Comparison of ENCODE assay signal across 8 cellular contexts in the genomic region with DNA sequence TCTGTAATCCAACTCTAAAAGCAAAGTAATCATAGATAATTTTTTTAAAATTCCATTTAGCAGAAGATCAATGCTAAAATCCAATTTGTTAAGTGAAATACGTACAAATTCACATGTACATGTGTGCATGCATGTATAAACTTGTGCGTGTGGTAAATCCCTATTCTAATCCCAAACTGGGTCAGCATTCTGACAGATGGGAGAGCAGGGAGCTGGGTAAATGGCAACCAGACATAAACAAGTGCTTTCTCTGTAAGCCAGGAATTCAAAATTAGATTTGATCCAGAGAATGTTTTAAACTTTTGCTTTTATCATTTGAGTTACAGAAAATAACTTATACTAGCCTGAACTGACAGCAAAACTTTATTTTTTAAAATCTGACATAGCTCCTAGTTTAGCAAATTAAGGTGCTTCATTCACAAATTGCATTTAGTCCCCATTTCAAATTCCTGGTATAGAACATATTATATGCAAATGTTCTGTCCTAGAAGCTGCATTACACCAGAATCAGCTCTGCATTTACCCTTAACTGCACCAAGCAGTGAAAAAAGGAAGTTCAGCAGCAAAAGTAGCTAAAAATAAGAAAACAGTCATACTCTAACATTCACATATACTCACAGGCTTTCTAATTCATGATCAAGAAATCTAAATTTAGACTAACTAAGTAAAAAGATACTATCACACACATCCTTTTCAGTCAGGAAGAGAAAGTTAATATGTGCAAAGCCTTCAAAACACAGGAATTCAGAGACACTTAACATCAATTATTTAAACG. TPM values are rescaled to one million over a fixed set of nuclear protein-coding genes. Genes with fewer than 3 reads are reported as not detected.
DNase-seq lines count a peak whose midpoint lies in the region; ATAC-seq and TF ChIP-seq lines count a peak whose summit lies in the region.

No MANE protein-coding gene starts in this region.

- WGBS in lower leg skin, 2 donors: 14 to 22% methylated on average over 3 of the region's 3 CpGs

- H3K4me2 ChIP-seq in Karpas-422 (ENCODE audit: low read depth, low read length, poor library complexity, severe bottlenecking): peak overlapping the region; percentile 10

- H3K79me2 ChIP-seq in Karpas-422 (ENCODE audit: low read length): no peaks in the 10 kb centered on the region

- no peaks in the 10 kb centered on the region for H3K9me2 ChIP-seq in Karpas-422 (replicated peaks; ENCODE audit: insufficient read depth, low read length)

- H4K20me1 ChIP-seq in Karpas-422 (ENCODE audit: insufficient read depth, low read depth, low read length): peaks cover 19% of the 10 kb centered on the region

- H3K4me3 Mint-ChIP-seq in chondrocyte (ENCODE audit: unreplicated experiment): no peak overlapping the region

- H3K36me3 Mint-ChIP-seq in chondrocyte (ENCODE audit: low read depth): no peaks in the 10 kb centered on the region

- no peak overlapping the region for H3K9ac ChIP-seq in Karpas-422 (ENCODE audit: low read length)

- H2AFZ ChIP-seq in Karpas-422 (ENCODE audit: low read length): no peak overlapping the region

- DNase-seq in Karpas-422: peak; percentile 84
- DNase-seq in chondrocyte (ENCODE audit: low spot score): no peak
- DNase-seq in A172 (ENCODE audit: low spot score): no peak
- DNase-seq in SJCRH30: no peak
- DNase-seq in NCI-H1048 (lab: John Stamatoyannopoulos, UW): no peak
- DNase-seq in lower leg skin (ENCODE audit: low spot score in 2 of 2): no peak

- H3K27me3 Mint-ChIP-seq in chondrocyte (ENCODE audit: low read depth): no peaks in the 10 kb centered on the region

- intact Hi-C loops in lower leg skin (cut with DNase I; ENCODE audit: low total_unique reads): no loop called here

- H3K9me3 ChIP-seq in Karpas-422 (ENCODE audit: low read length): no peaks in the 10 kb centered on the region
- no peaks in the 10 kb centered on the region for H3K9me3 ChIP-seq in SJCRH30 (replicated peaks)

- ATAC-seq in GM18502 (IDR thresholded peaks at IDR 0.05; ENCODE audit: poor library complexity, unreplicated experiment) (peak; percentile 97), GM21723 (IDR thresholded peaks at IDR 0.05; ENCODE audit: unreplicated experiment) (peak; percentile 97)

- no peak for TF ChIP-seq CTCF in chondrocyte (IDR thresholded peaks at IDR 0.05)
- no peak for TF ChIP-seq CTCF in lower leg skin (IDR thresholded peaks at IDR 0.05)

- no peaks in the 10 kb centered on the region for H3K27me3 ChIP-seq in Karpas-422 (ENCODE audit: low read length)
- H3K27me3 ChIP-seq in SJCRH30: no peaks in the 10 kb centered on the region

- H3K4me1 Mint-ChIP-seq in chondrocyte (ENCODE audit: low read depth): peaks cover 32% of the 10 kb centered on the region

- H3K27ac ChIP-seq in Karpas-422 (ENCODE audit: low read length) (no peak overlapping the region), SJCRH30 (no peak overlapping the region)

- H3K36me3 ChIP-seq in Karpas-422 (ENCODE audit: insufficient read depth, low read length): no peaks in the 10 kb centered on the region
- no peaks in the 10 kb centered on the region for H3K36me3 ChIP-seq in SJCRH30

- H3K27ac Mint-ChIP-seq in chondrocyte (ENCODE audit: unreplicated experiment): peak overlapping the region; percentile 65

- H3K4me3 ChIP-seq in Karpas-422 (ENCODE audit: low read length): no peak overlapping the region
- no peak overlapping the region for H3K4me3 ChIP-seq in SJCRH30
- no peak overlapping the region for H3K4me3 ChIP-seq in lower leg skin (ENCODE audit: low read depth, poor library complexity, severe bottlenecking)

- no peak for TF ChIP-seq POLR2A in lower leg skin (IDR thresholded peaks at IDR 0.05)

- no peaks in the 10 kb centered on the region for H3K9me3 Mint-ChIP-seq in chondrocyte (ENCODE audit: low read depth)

- H3K4me1 ChIP-seq in Karpas-422 (ENCODE audit: low read length) (peaks cover 12% of the 10 kb centered on the region), SJCRH30 (peaks cover 5% of the 10 kb centered on the region; the same call in 1 of the 2 replicates)

RNA-seq across cellular contexts. Expression of gene UBL3, which starts 32.6 kb away (rescaled TPM):
- 2.1 and 3.9 TPM in 2 replicates for total RNA-seq in Karpas-422 (2014; rRNA removed; shearing (Covaris generic); ENCODE audit: low replicate concordance)
- total RNA-seq in chondrocyte (21.3 to 41.8 TPM (median 23.5 TPM) in 3 replicates), lower leg skin (10 to 100 TPM; 52.9 to 78.2 (median 58.9) TPM)
- 8.7 and 9.7 TPM in 2 replicates for total RNA-seq in A172 (2014; rRNA removed; shearing (Covaris generic))
- total RNA-seq in SJCRH30 (2014; rRNA removed; shearing (Covaris generic)): 19.4 and 20.9 TPM in 2 replicates
